In genomic region chrX:155767101-155767878, GRCh38 we compare ENCODE assay signal across 9 cellular contexts.
DNase-seq lines count a peak whose midpoint lies in the region; ATAC-seq, FAIRE-seq and TF ChIP-seq lines count a peak whose summit lies in the region.
"Had no signal": no experiment of that assay in that cellular context is flagged by ENCODE, and none has a peak within 500 bp of the region (broad histone marks: within the 10 kb centered on the region; RNA-seq: fewer than 3 reads in every experiment).

No MANE protein-coding gene starts in this region.

- peaks cover 0 to 7% (median 1%) of the 10 kb centered on the region in 4 experiments; a peak in 2 of 7 replicates for H3K4me1 ChIP-seq in H1 (replicated peaks in 1 of 4; ENCODE audit: control insufficient read depth in 3 of 4, insufficient read depth in 4 of 4, low read length in 3 of 4)
- peaks cover 6% of the 10 kb centered on the region for H3K4me1 ChIP-seq in mesodermal cell (ENCODE audit: control insufficient read depth, insufficient read depth, low read length, poor library complexity, severe bottlenecking)
- peaks cover 0 to 15% (median 7%) of the 10 kb centered on the region in 4 donors for H3K4me1 ChIP-seq in stomach

- 50% methylated on average over 17 of the region's 18 CpGs; no CpG with 5 or more reads in 1 of the 2 experiments for WGBS in H1 (ENCODE audit: extremely low coverage in 1 of 2, insufficient coverage in 1 of 2, insufficient read length in 1 of 2, insufficient replicate concordance in 2 of 2, low coverage in 1 of 2, low lambda C conversion rate in 2 of 2, missing lambda C conversion rate in 1 of 2), 2 experiments
- WGBS in mesodermal cell (ENCODE audit: insufficient coverage in 2 of 2), 2 experiments = 35 to 60% methylated on average over 2 to 5 of the region's 18 CpGs
- 18 to 34% (median 27%) methylated on average over 17 to 18 of the region's 18 CpGs for WGBS in stomach, 5 donors

- H4K8ac ChIP-seq in H1 (ENCODE audit: extremely low read depth, insufficient read depth, low read length) = no peak overlapping the region

- peak overlapping the region; percentile 27 for H3K27ac Mint-ChIP-seq in Calu3 (ENCODE audit: unreplicated experiment)

- H3K14ac ChIP-seq in H1 (ENCODE audit: insufficient read length) = no peak overlapping the region

- no peaks in the 10 kb centered on the region for H3K36me3 ChIP-seq in H1 (ENCODE audit: control insufficient read depth in 2 of 4, insufficient read depth in 4 of 4, low read length in 3 of 4)
- no peaks in the 10 kb centered on the region for H3K36me3 ChIP-seq in mesodermal cell (ENCODE audit: control insufficient read depth, insufficient read depth, low read length)
- no peaks in the 10 kb centered on the region for H3K36me3 ChIP-seq in stomach

- no peaks in the 10 kb centered on the region for H3K4me1 Mint-ChIP-seq in Calu3 (ENCODE audit: low read depth, unreplicated experiment)

- no peak overlapping the region for H2BK5ac ChIP-seq in H1 (ENCODE audit: low read depth, low read length)

- peak overlapping the region; percentile 45 for H3K27ac ChIP-seq in VCaP
- H3K27ac ChIP-seq in H1 (ENCODE audit: low read depth, low read length) = no peak overlapping the region
- no peak overlapping the region for H3K27ac ChIP-seq in mesodermal cell (ENCODE audit: low read depth, low read length, severe bottlenecking)
- peak overlapping the region in 4 of 5 donors; percentile 20 to 70 (median 52) for H3K27ac ChIP-seq in stomach

- H3K18ac ChIP-seq in H1 (ENCODE audit: extremely low read depth, low read length) = no peak overlapping the region

- no peaks in the 10 kb centered on the region for H3K9me3 Mint-ChIP-seq in Calu3 (ENCODE audit: low read depth, unreplicated experiment)

- TSS peak; percentile 33 for BruUV-seq in Calu3 (replicated peaks; lab: Mats Ljungman, UMichigan)

- ATAC-seq in GM21529 (IDR thresholded peaks at IDR 0.05; ENCODE audit: unreplicated experiment) = no peak

- no peak overlapping the region; the same call in 1 of the 2 replicates for H2AFZ ChIP-seq in H1 (ENCODE audit: low read length)

- H3K23me2 ChIP-seq in H1 (ENCODE audit: low read depth, low read length) = peaks cover 5% of the 10 kb centered on the region; the same call in 1 of the 2 replicates

- TF ChIP-seq POLR2A in H1 (IDR thresholded peaks at IDR 0.05; ENCODE audit: control extremely low read depth in 1 of 2, low read depth in 2 of 2, low read length in 2 of 2) (no peak), stomach (IDR thresholded peaks at IDR 0.05) (no peak)

- no peak overlapping the region for H2BK12ac ChIP-seq in H1 (ENCODE audit: low read depth, low read length)

- intact Hi-C loops in Calu3 (cut with micrococcal nuclease; ENCODE audit: unreplicated experiment) = no loop called here
- intact Hi-C loops in stomach (cut with DNase I; ENCODE audit: low total_unique reads) = no loop called here

- no peak overlapping the region for H4K91ac ChIP-seq in H1 (replicated peaks; ENCODE audit: insufficient read length, low read length)

- peak overlapping the region; percentile 53 for H3K4me3 ChIP-seq in LNCaP clone FGC (ENCODE audit: low read depth, low read length)
- peak overlapping the region; percentile 43 to 68 (median 56); a peak in 7 of 8 replicates for H3K4me3 ChIP-seq in H1 (ENCODE audit: extremely low read depth in 1 of 4, insufficient read depth in 2 of 4, low read depth in 3 of 4, low read length in 4 of 4)
- peak overlapping the region; percentile 38 for H3K4me3 ChIP-seq in mesodermal cell (ENCODE audit: extremely low read depth, insufficient read depth, low read length, poor library complexity, severe bottlenecking)
- peak overlapping the region; percentile 35 to 50 (median 41) for H3K4me3 ChIP-seq in stomach

- no peak for TF ChIP-seq RAD21 in H1 (IDR thresholded peaks at IDR 0.05 in 1 of 2, conservative IDR thresholded peaks at IDR 0.05 in 1 of 2; ENCODE audit: low read depth in 2 of 2, low read length in 2 of 2)

- no peak overlapping the region for H3K23ac ChIP-seq in H1 (ENCODE audit: insufficient read length)

- H3K4ac ChIP-seq in H1 (replicated peaks; ENCODE audit: insufficient read length, low read depth, low read length) = no peak overlapping the region

- H2BK20ac ChIP-seq in H1 (ENCODE audit: low read length) = no peak overlapping the region

- no peaks in the 10 kb centered on the region for H4K20me1 ChIP-seq in H1 (replicated peaks in 1 of 2; ENCODE audit: control insufficient read depth in 1 of 2, insufficient read depth in 2 of 2, low read length in 2 of 2)

- CTCF ChIA-PET in Calu3 (lab: Charles Lee) = no interaction called here
- CTCF ChIA-PET in H1 (lab: Charles Lee; ENCODE audit: partially characterized antibody) = no interaction called here

- TF ChIP-seq CTCF in Calu3 (IDR thresholded peaks at IDR 0.05; ENCODE audit: unreplicated experiment) (no peak), LNCaP clone FGC (IDR thresholded peaks at IDR 0.05; ENCODE audit: control insufficient read depth, extremely low read depth, insufficient read depth) (no peak), VCaP (conservative IDR thresholded peaks at IDR 0.05) (no peak), H1 (IDR thresholded peaks at IDR 0.05; ENCODE audit: control extremely low read depth in 1 of 3, insufficient read depth in 1 of 3, low read depth in 1 of 3, low read length in 3 of 3) (no peak), stomach (IDR thresholded peaks at IDR 0.05) (no peak)

- H3K9ac ChIP-seq in H1 (replicated peaks in 1 of 4; ENCODE audit: extremely low read depth in 1 of 4, low read depth in 3 of 4, low read length in 3 of 4) = no peak overlapping the region

- no peaks in the 10 kb centered on the region for H3K27me3 Mint-ChIP-seq in Calu3 (ENCODE audit: unreplicated experiment)

- H4K5ac ChIP-seq in H1 (ENCODE audit: insufficient read length, low read depth, low read length) = no peak overlapping the region

- TF ChIP-seq EP300 in H1 (IDR thresholded peaks at IDR 0.05; ENCODE audit: borderline replicate concordance in 1 of 2, low read depth in 2 of 2, low read length in 2 of 2) = no peak
- no peak for TF ChIP-seq EP300 in stomach (IDR thresholded peaks at IDR 0.05)

- H3K79me1 ChIP-seq in H1 (ENCODE audit: low read depth, low read length) = no peaks in the 10 kb centered on the region

- FAIRE-seq in H1 (lab: Jason Lieb, UNC) = no peak
- FAIRE-seq: TTC549 had no signal

- H2BK120ac ChIP-seq in H1 (replicated peaks; ENCODE audit: low read depth, low read length) = no peak overlapping the region

- no peak overlapping the region for H3K56ac ChIP-seq in H1 (replicated peaks; ENCODE audit: insufficient read length, low read depth, low read length)

- H3K4me3 Mint-ChIP-seq in Calu3 (ENCODE audit: low read depth, unreplicated experiment) = peak overlapping the region; percentile 73

- no peak overlapping the region for H2BK15ac ChIP-seq in H1 (ENCODE audit: low read length)

- POLR2A ChIA-PET in H1 (lab: Charles Lee; ENCODE audit: partially characterized antibody) = no interaction called here

- H3K36me3 Mint-ChIP-seq in Calu3 (ENCODE audit: insufficient read depth, unreplicated experiment) = peaks cover 11% of the 10 kb centered on the region

- H3K9me3 ChIP-seq in H1 (ENCODE audit: insufficient read depth in 2 of 2, low read depth in 1 of 2, low read length in 1 of 2) (peaks cover 6 to 40% of the 10 kb centered on the region in 2 experiments; a peak in 3 of 4 replicates), mesodermal cell (ENCODE audit: control insufficient read depth, low read length) (peaks cover 9% of the 10 kb centered on the region), stomach (no peaks in the 10 kb centered on the region)

- DNase-seq in Calu3 = peak; percentile 63
- peak; percentile 75 for DNase-seq in LNCaP clone FGC (ENCODE audit: low read depth)
- peak; percentile 27 to 47 for DNase-seq in H1 (ENCODE audit: low read depth in 1 of 2, low spot score in 2 of 2)
- peak; percentile 47 for DNase-seq in stomach
- no peak for DNase-seq in activated gamma-delta T cell treated with Interleukin-2 at 50 U/mL for 16 hours

- H3K4me2 ChIP-seq in H1 (ENCODE audit: insufficient read depth in 1 of 2, low read depth in 2 of 2, low read length in 2 of 2) = peak overlapping the region; percentile 48 to 74

- no peaks in the 10 kb centered on the region for H3K79me2 ChIP-seq in H1 (ENCODE audit: control insufficient read depth in 1 of 2, insufficient read depth in 2 of 2, low read length in 2 of 2)

- H3K27me3 ChIP-seq in H1 (replicated peaks in 1 of 4; ENCODE audit: control insufficient read depth in 3 of 4, extremely low read depth in 1 of 4, insufficient read depth in 3 of 4, low read length in 3 of 4) = no peaks in the 10 kb centered on the region
- H3K27me3 ChIP-seq in stomach = no peaks in the 10 kb centered on the region

- no peak overlapping the region for H2AK5ac ChIP-seq in H1 (ENCODE audit: low read depth, low read length)

TF ChIP-seq in H1, 55 proteins besides CTCF, POLR2A, EP300 and RAD21:
- TF ChIP-seq POLR2AphosphoS5 (IDR thresholded peaks at IDR 0.05; ENCODE audit: low read depth, low read length) (no peak), NANOG (IDR thresholded peaks at IDR 0.05; ENCODE audit: insufficient read depth, low read depth, low read length, poor library complexity, severe bottlenecking) (no peak), EGR1 (IDR thresholded peaks at IDR 0.05; ENCODE audit: borderline replicate concordance, low read depth, low read length) (0 out of 2 replicates have a peak, but pooled peaks have one; percentile 20), ASH2L (IDR thresholded peaks at IDR 0.05; ENCODE audit: low read length) (peak; percentile 30)

Comparison
In these comparisons a context has a peak if more than half of its experiments do, and no peak if none do; other contexts are left out.
1. H3K27ac ChIP-seq: peak in VCaP (single experiment) and stomach (4 of 5); none in H1 (single experiment) and mesodermal cell (single experiment).
2. Peak in every context shown above with its lines, with median percentiles within 50 percentile points of each other: H3K4me3 ChIP-seq.